1 cellular context compared by ENCODE assay signal in genomic region chr1:50490640-50491039, GRCh38.
TF ChIP-seq lines count a peak whose summit lies in the region.

No MANE protein-coding gene starts in this region.

TF ChIP-seq in HepG2, 621 proteins besides CTCF, POLR2A, EP300 and RAD21 (continued from another document):
- TF ChIP-seq, protein P1, sequence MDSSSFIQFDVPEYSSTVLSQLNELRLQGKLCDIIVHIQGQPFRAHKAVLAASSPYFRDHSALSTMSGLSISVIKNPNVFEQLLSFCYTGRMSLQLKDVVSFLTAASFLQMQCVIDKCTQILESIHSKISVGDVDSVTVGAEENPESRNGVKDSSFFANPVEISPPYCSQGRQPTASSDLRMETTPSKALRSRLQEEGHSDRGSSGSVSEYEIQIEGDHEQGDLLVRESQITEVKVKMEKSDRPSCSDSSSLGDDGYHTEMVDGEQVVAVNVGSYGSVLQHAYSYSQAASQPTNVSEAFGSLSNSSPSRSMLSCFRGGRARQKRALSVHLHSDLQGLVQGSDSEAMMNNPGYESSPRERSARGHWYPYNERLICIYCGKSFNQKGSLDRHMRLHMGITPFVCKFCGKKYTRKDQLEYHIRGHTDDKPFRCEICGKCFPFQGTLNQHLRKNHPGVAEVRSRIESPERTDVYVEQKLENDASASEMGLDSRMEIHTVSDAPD (CRISPR knock-in tag; IDR thresholded peaks at IDR 0.05) = no peak
- no peak for TF ChIP-seq TOPORS (CRISPR knock-in tag; IDR thresholded peaks at IDR 0.05)
- TF ChIP-seq PHF5A (CRISPR knock-in tag; IDR thresholded peaks at IDR 0.05; ENCODE audit: low read depth, unreplicated experiment) = no peak
- TF ChIP-seq RBFOX2 (IDR thresholded peaks at IDR 0.05; ENCODE audit: low read depth, low read length) = no peak
- no peak for TF ChIP-seq NBN (conservative IDR thresholded peaks at IDR 0.05)
- TF ChIP-seq HOMEZ (CRISPR knock-in tag; IDR thresholded peaks at IDR 0.05; ENCODE audit: low read depth) = no peak
- TF ChIP-seq ZNF451 (CRISPR knock-in tag; IDR thresholded peaks at IDR 0.05) = no peak
- TF ChIP-seq ZC3H13 (CRISPR knock-in tag; IDR thresholded peaks at IDR 0.05) = no peak
- no peak for TF ChIP-seq ZBTB26 (CRISPR knock-in tag; IDR thresholded peaks at IDR 0.05; ENCODE audit: borderline replicate concordance)
- TF ChIP-seq ZNF331 (CRISPR knock-in tag; IDR thresholded peaks at IDR 0.05) = no peak
- TF ChIP-seq ZNF136 (CRISPR knock-in tag; IDR thresholded peaks at IDR 0.05; ENCODE audit: low read depth) = no peak
- no peak for TF ChIP-seq PBX3 (CRISPR knock-in tag; IDR thresholded peaks at IDR 0.05; ENCODE audit: borderline replicate concordance)
- no peak for TF ChIP-seq MEIS1 (CRISPR knock-in tag; IDR thresholded peaks at IDR 0.05; ENCODE audit: borderline replicate concordance)
TF ChIP-seq in HepG2: peak in this region for 0.
